11 cellular contexts compared by ENCODE assay signal in the genomic region with DNA sequence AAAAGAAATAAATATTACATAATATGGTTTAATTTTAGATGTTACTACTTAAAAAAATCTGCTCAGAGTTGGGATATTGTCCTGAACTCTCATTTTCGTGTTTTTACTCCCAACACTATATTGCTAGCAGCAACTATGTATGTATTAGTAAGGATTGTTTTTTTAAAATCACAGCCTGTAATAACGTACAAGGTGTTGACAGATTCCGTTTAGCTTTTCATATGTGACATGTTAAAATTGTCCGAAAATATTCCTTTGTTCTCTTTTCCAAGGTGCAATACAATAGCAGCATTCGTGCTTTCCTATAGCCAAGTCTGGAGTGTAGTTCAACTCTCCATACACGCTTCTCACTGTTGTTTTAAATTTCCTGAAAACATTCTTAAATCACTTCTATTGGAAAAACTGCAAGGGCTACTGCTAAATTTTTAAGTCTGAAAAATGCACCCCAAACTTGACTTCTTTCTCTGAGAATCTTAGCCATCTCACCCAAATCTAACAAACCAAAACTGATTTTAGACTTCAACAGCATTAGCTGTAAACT. TPM values are rescaled to one million over a fixed set of nuclear protein-coding genes. Genes with fewer than 3 reads are reported as not detected.
DNase-seq lines count a peak whose midpoint lies in the region; ATAC-seq and TF ChIP-seq lines count a peak whose summit lies in the region.
"Had no signal": no experiment of that assay in that cellular context is flagged by ENCODE, and none has a peak within 500 bp of the region (broad histone marks: within the 10 kb centered on the region; RNA-seq: fewer than 3 reads in every experiment).

No MANE protein-coding gene starts in this region.

- RAD21 ChIA-PET in HCT116 (lab: Charles Lee; ENCODE audit: low non-redundant PET in 1 of 2, low total read pairs in 2 of 2, uncharacterized antibody in 2 of 2, unreplicated experiment in 2 of 2), result no interaction called here

- H3K9me2 ChIP-seq in HCT116 (ENCODE audit: insufficient read depth), result no peaks in the 10 kb centered on the region

- peaks cover 85% of the 10 kb centered on the region for H3K4me1 Mint-ChIP-seq in activated CD4-positive, alpha-beta memory T cell treated with anti-CD3 and anti-CD28 coated beads, Interleukin-2, amount 10 ng/mL, durations not matched to agents 7 days and 5 days

- no peaks in the 10 kb centered on the region for H3K9me3 ChIP-seq in BE2C
- H3K9me3 ChIP-seq in HCT116 (ENCODE audit: control insufficient read depth in 1 of 2, insufficient read depth in 1 of 2, low read depth in 1 of 2, low read length in 2 of 2), result no peaks in the 10 kb centered on the region
- H3K9me3 ChIP-seq in lower lobe of right lung, result no peaks in the 10 kb centered on the region
- H3K9me3 ChIP-seq: left ventricle myocardium inferior had no signal

- DNase-seq in BE2C (no peak), HCT116 (ENCODE audit: low read depth, low spot score) (no peak), lower lobe of right lung (no peak), cortex of kidney (lab: John Stamatoyannopoulos, UW) (no peak), D341Med (ENCODE audit: low spot score) (no peak)
- DNase-seq in activated CD4-positive, alpha-beta memory T cell treated with anti-CD3 and anti-CD28 coated beads, Interleukin-2, amount 10 ng/mL, durations not matched to agents 7 days and 5 days, result no peak
- DNase-seq: DMS79, left ventricle myocardium inferior, NCI-H1417 treated with DMSO at 0.1 percent for 48 hours had no signal

- no TSS peak for BruUV-seq in HCT116 (replicated peaks; lab: Mats Ljungman, UMichigan)

- H3K36me3 ChIP-seq in BE2C, result 0 out of 2 replicates have a peak, but pooled peaks cover 3% of the 10 kb centered on the region
- no peaks in the 10 kb centered on the region for H3K36me3 ChIP-seq in HCT116 (ENCODE audit: control insufficient read depth in 1 of 2, insufficient read depth in 2 of 2, low read length in 2 of 2)
- H3K36me3 ChIP-seq in lower lobe of right lung, result no peaks in the 10 kb centered on the region
- H3K36me3 ChIP-seq: left ventricle myocardium inferior had no signal

- H3K27ac ChIP-seq in HCT116 (ENCODE audit: low read depth, low read length), result peak overlapping the region; percentile 98
- H3K27ac ChIP-seq in lower lobe of right lung, result peak overlapping the region; percentile 95

- peaks cover 11% of the 10 kb centered on the region for H3K36me3 Mint-ChIP-seq in activated CD4-positive, alpha-beta memory T cell treated with anti-CD3 and anti-CD28 coated beads, Interleukin-2, amount 10 ng/mL, durations not matched to agents 7 days and 5 days (ENCODE audit: low read depth)

- H4K20me1 ChIP-seq in HCT116 (ENCODE audit: insufficient read depth), result no peaks in the 10 kb centered on the region

- peak overlapping the region; percentile 91 for H3K4me2 ChIP-seq in HCT116 (ENCODE audit: low read length)

- H3K4me3 Mint-ChIP-seq in activated CD4-positive, alpha-beta memory T cell treated with anti-CD3 and anti-CD28 coated beads, Interleukin-2, amount 10 ng/mL, durations not matched to agents 7 days and 5 days, result peak overlapping the region; percentile 16

- peaks cover 19% of the 10 kb centered on the region for H3K4me1 ChIP-seq in BE2C
- H3K4me1 ChIP-seq in HCT116 (ENCODE audit: control insufficient read depth in 1 of 2, insufficient read depth in 2 of 2, low read length in 2 of 2), result peaks cover 47 to 83% of the 10 kb centered on the region in 2 experiments
- peaks cover 30% of the 10 kb centered on the region for H3K4me1 ChIP-seq in lower lobe of right lung

- TF ChIP-seq RAD21 in HCT116 (IDR thresholded peaks at IDR 0.05; ENCODE audit: low read depth), result no peak

- H2AFZ ChIP-seq in HCT116 (ENCODE audit: low read depth, low read length, poor library complexity, severe bottlenecking), result no peak overlapping the region

- peak overlapping the region; percentile 77; the same call in 1 of the 2 replicates for H3K4me3 ChIP-seq in BE2C (ENCODE audit: low read depth, low read length)
- no peak overlapping the region for H3K4me3 ChIP-seq in HCT116 (replicated peaks in 1 of 2; ENCODE audit: low read depth in 1 of 2, low read length in 2 of 2)
- no peak overlapping the region for H3K4me3 ChIP-seq in lower lobe of right lung

- POLR2A ChIA-PET in HCT116 (lab: Charles Lee), result interaction anchor here (0.9 to 9.7 kb wide), 11 partner anchors 6 to 1119 kb away, joined by 3 to 227 read pairs (median 31); a partner anchor contains a TSS
- POLR2A ChIA-PET in activated CD4-positive, alpha-beta memory T cell treated with anti-CD3 and anti-CD28 coated beads, Interleukin-2, amount 10 ng/mL, durations not matched to agents 7 days and 5 days (lab: Charles Lee), result interaction anchor here (1.0 to 22.9 kb wide), 22 partner anchors 8 to 1865 kb away, joined by 3 to 2531 read pairs (median 18); a partner anchor contains a TSS

- H3K27ac Mint-ChIP-seq in activated CD4-positive, alpha-beta memory T cell treated with anti-CD3 and anti-CD28 coated beads, Interleukin-2, amount 10 ng/mL, durations not matched to agents 7 days and 5 days, result peak overlapping the region; percentile 100

- H3K27me3 ChIP-seq in BE2C (no peaks in the 10 kb centered on the region), HCT116 (ENCODE audit: insufficient read depth, low read length) (no peaks in the 10 kb centered on the region), lower lobe of right lung (ENCODE audit: low read depth) (no peaks in the 10 kb centered on the region)

- H3K9ac ChIP-seq in HCT116 (ENCODE audit: low read length), result peak overlapping the region; percentile 80

- no peak for ATAC-seq in HCT116
- ATAC-seq in lower lobe of right lung, result no peak
- no peak for ATAC-seq in GM19467 (IDR thresholded peaks at IDR 0.05; ENCODE audit: unreplicated experiment)
- ATAC-seq in HG02973 (IDR thresholded peaks at IDR 0.05; ENCODE audit: unreplicated experiment), result no peak

- no peak for TF ChIP-seq POLR2A in HCT116 (IDR thresholded peaks at IDR 0.05; ENCODE audit: borderline replicate concordance, extremely low read depth, insufficient read depth, insufficient read length)

- intact Hi-C loops in HCT116 (cut with micrococcal nuclease), result no loop called here
- intact Hi-C loops in lower lobe of right lung (cut with DNase I), result no loop called here

- no peaks in the 10 kb centered on the region for H3K79me2 ChIP-seq in HCT116 (ENCODE audit: insufficient read depth, low read length)

- peaks cover 2% of the 10 kb centered on the region for H3K27me3 Mint-ChIP-seq in activated CD4-positive, alpha-beta memory T cell treated with anti-CD3 and anti-CD28 coated beads, Interleukin-2, amount 10 ng/mL, durations not matched to agents 7 days and 5 days

- no peaks in the 10 kb centered on the region for H3K9me3 Mint-ChIP-seq in activated CD4-positive, alpha-beta memory T cell treated with anti-CD3 and anti-CD28 coated beads, Interleukin-2, amount 10 ng/mL, durations not matched to agents 7 days and 5 days

- CTCF ChIA-PET in HCT116 (lab: Charles Lee), result no interaction called here
- CTCF ChIA-PET in activated CD4-positive, alpha-beta memory T cell treated with anti-CD3 and anti-CD28 coated beads, Interleukin-2, amount 10 ng/mL, durations not matched to agents 7 days and 5 days (lab: Charles Lee), result interaction anchor here (3.0 kb wide), 1 partner anchor 15 kb away, joined by 36 read pairs; a partner anchor contains a TSS

- TF ChIP-seq CTCF in BE2C (IDR thresholded peaks at IDR 0.05; ENCODE audit: low read depth, low read length) (no peak), HCT116 (IDR thresholded peaks at IDR 0.05 in 2 of 3, conservative IDR thresholded peaks at IDR 0.05 in 1 of 3; ENCODE audit: borderline replicate concordance in 1 of 3, insufficient read depth in 1 of 3, low read depth in 2 of 3, low read length in 2 of 3) (no peak), lower lobe of right lung (IDR thresholded peaks at IDR 0.05) (no peak)

TF ChIP-seq in HCT116, 20 proteins besides CTCF, POLR2A, EP300 and RAD21:
- TF ChIP-seq EZH2 (IDR thresholded peaks at IDR 0.05), result no peak
- TF ChIP-seq SP1 (IDR thresholded peaks at IDR 0.05; ENCODE audit: low read depth), result no peak
- TF ChIP-seq YY1 (IDR thresholded peaks at IDR 0.05; ENCODE audit: extremely low read depth, insufficient replicate concordance, low read depth, low read length), result no peak
- no peak for TF ChIP-seq EGR1 (IDR thresholded peaks at IDR 0.05; ENCODE audit: low read depth)
- TF ChIP-seq SIN3A (IDR thresholded peaks at IDR 0.05; ENCODE audit: low read depth), result no peak
- no peak for TF ChIP-seq CBX3 (IDR thresholded peaks at IDR 0.05; ENCODE audit: low read depth)
- no peak for TF ChIP-seq SRF (IDR thresholded peaks at IDR 0.05; ENCODE audit: low read depth)
- no peak for TF ChIP-seq FOSL1 (IDR thresholded peaks at IDR 0.05; ENCODE audit: low read depth)
- TF ChIP-seq CEBPB (IDR thresholded peaks at IDR 0.05; ENCODE audit: low read depth), result no peak
- TF ChIP-seq, protein P1, sequence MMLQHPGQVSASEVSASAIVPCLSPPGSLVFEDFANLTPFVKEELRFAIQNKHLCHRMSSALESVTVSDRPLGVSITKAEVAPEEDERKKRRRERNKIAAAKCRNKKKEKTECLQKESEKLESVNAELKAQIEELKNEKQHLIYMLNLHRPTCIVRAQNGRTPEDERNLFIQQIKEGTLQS (IDR thresholded peaks at IDR 0.05), result no peak
- TF ChIP-seq JUND (IDR thresholded peaks at IDR 0.05), result no peak

RNA-seq across cellular contexts. Expression of a gene that starts 58.9 kb away (rescaled TPM):
- not detected for polyA plus RNA-seq in BE2C (2012; ENCODE audit: insufficient read depth, insufficient read length, low read depth)
- total RNA-seq in HCT116 (2021; ENCODE audit: unreplicated experiment), result 9.8 TPM
- 12.0 and 13.4 TPM in 2 replicates for polyA plus RNA-seq in HCT116 (2012)
- total RNA-seq in activated CD4-positive, alpha-beta memory T cell treated with anti-CD3 and anti-CD28 coated beads, Interleukin-2, amount 10 ng/mL, durations not matched to agents 7 days and 5 days, result 1 to 10 TPM; 3.1 to 3.4 TPM
- total RNA-seq in lower lobe of right lung, result 12.4 TPM
